ENCODE assay signal across 22 cellular contexts in genomic region chr17:72497915-72498314, GRCh38.
"Had no signal": no experiment of that assay in that cellular context is flagged by ENCODE, and none has a peak within 500 bp of the region (broad histone marks: within the 10 kb centered on the region; RNA-seq: fewer than 3 reads in every experiment).

No MANE protein-coding gene starts in this region.

- H3K27ac ChIP-seq: colonic mucosa, epithelial cell of prostate, esophagus squamous epithelium, gastrocnemius medialis, heart right ventricle, left lung, lower lobe of right lung had no signal

- FAIRE-seq: endometrium, islet of Langerhans had no signal

- H3K4me1 ChIP-seq: colonic mucosa, gastrocnemius medialis, left lung, lower lobe of right lung had no signal

- ATAC-seq: effector memory CD8-positive, alpha-beta T cell; esophagus mucosa; gastrocnemius medialis; heart right ventricle; left cardiac atrium; left lung; left ventricle myocardium superior; lower lobe of right lung; mucosa of descending colon had no signal

- H3K27me3 ChIP-seq: colonic mucosa, gastrocnemius medialis had no signal

- H3K4me3 ChIP-seq: colonic mucosa, esophagus squamous epithelium, gastrocnemius medialis, heart right ventricle, left lung, lower lobe of right lung, mucosa of descending colon had no signal

- DNase-seq: colonic mucosa; cortex of kidney; effector CD8-positive, alpha-beta T cell; effector memory CD8-positive, alpha-beta T cell; erythroblast; esophagus squamous epithelium; gastrocnemius medialis; glutamatergic neuron; head of caudate nucleus; heart right ventricle; hippocampal formation; left cardiac atrium; left lung; left ventricle myocardium superior; lower lobe of right lung; mesenchymal stem cell; mucosa of descending colon; naive B cell had no signal

- H3K9me3 ChIP-seq: colonic mucosa, esophagus squamous epithelium, gastrocnemius medialis, heart right ventricle, left lung, lower lobe of right lung, mucosa of descending colon had no signal

- H3K36me3 ChIP-seq: colonic mucosa, esophagus squamous epithelium, gastrocnemius medialis, heart right ventricle, left lung, lower lobe of right lung had no signal
